23 cellular contexts compared by ENCODE assay signal in genomic region chr5:159345861-159346260, GRCh38. TPM values are rescaled to one million over a fixed set of nuclear protein-coding genes. Genes with fewer than 3 reads are reported as not detected.
DNase-seq lines count a peak whose midpoint lies in the region; ATAC-seq and TF ChIP-seq lines count a peak whose summit lies in the region.
"Had no signal": no experiment of that assay in that cellular context is flagged by ENCODE, and none has a peak within 500 bp of the region (broad histone marks: within the 10 kb centered on the region; RNA-seq: fewer than 3 reads in every experiment).

No MANE protein-coding gene starts in this region.

- H3K27ac Mint-ChIP-seq in activated CD4-positive, alpha-beta T cell treated with anti-CD3 and anti-CD28 coated beads, Interleukin-2, amount 10 ng/mL, durations not matched to agents 24 days and 14 days = no peak overlapping the region
- H3K27ac Mint-ChIP-seq in activated CD4-positive, alpha-beta T cell treated with anti-CD3 and anti-CD28 coated beads for 36 hours = no peak overlapping the region
- no peak overlapping the region for H3K27ac Mint-ChIP-seq in glutamatergic neuron (ENCODE audit: unreplicated experiment)
- H3K27ac Mint-ChIP-seq: CD4-positive, alpha-beta T cell; HFFc6 had no signal

- intact Hi-C loops in activated CD4-positive, alpha-beta T cell treated with anti-CD3 and anti-CD28 coated beads, Interleukin-2, amount 10 ng/mL, durations not matched to agents 24 days and 14 days (cut with micrococcal nuclease) = no loop called here
- intact Hi-C loops in activated CD4-positive, alpha-beta T cell treated with anti-CD3 and anti-CD28 coated beads for 36 hours (cut with DNase I, micrococcal nuclease) = no loop called here

- peaks cover 12% of the 10 kb centered on the region for H3K36me3 Mint-ChIP-seq in activated CD4-positive, alpha-beta T cell treated with anti-CD3 and anti-CD28 coated beads, Interleukin-2, amount 10 ng/mL, durations not matched to agents 24 days and 14 days (ENCODE audit: low read depth)
- H3K36me3 Mint-ChIP-seq in activated CD4-positive, alpha-beta T cell treated with anti-CD3 and anti-CD28 coated beads for 36 hours (ENCODE audit: low read depth) = peaks cover 3% of the 10 kb centered on the region
- H3K36me3 Mint-ChIP-seq in glutamatergic neuron (ENCODE audit: unreplicated experiment) = peaks cover 5% of the 10 kb centered on the region

- no peak for TF ChIP-seq CTCF in glutamatergic neuron (IDR thresholded peaks at IDR 0.05; ENCODE audit: partially characterized antibody, unreplicated experiment)

- CTCF ChIA-PET in activated CD4-positive, alpha-beta T cell treated with anti-CD3 and anti-CD28 coated beads for 36 hours (lab: Charles Lee) = no interaction called here

- no peak overlapping the region for H3K4me3 Mint-ChIP-seq in activated CD4-positive, alpha-beta T cell treated with anti-CD3 and anti-CD28 coated beads, Interleukin-2, amount 10 ng/mL, durations not matched to agents 24 days and 14 days
- H3K4me3 Mint-ChIP-seq in activated CD4-positive, alpha-beta T cell treated with anti-CD3 and anti-CD28 coated beads for 36 hours = no peak overlapping the region
- no peak overlapping the region for H3K4me3 Mint-ChIP-seq in glutamatergic neuron (ENCODE audit: unreplicated experiment)
- H3K4me3 Mint-ChIP-seq: CD4-positive, alpha-beta T cell; HFFc6 had no signal

- POLR2A ChIA-PET in activated CD4-positive, alpha-beta T cell treated with anti-CD3 and anti-CD28 coated beads for 36 hours (lab: Charles Lee) = no interaction called here

- peaks cover 31% of the 10 kb centered on the region for H3K9me3 Mint-ChIP-seq in activated CD4-positive, alpha-beta T cell treated with anti-CD3 and anti-CD28 coated beads, Interleukin-2, amount 10 ng/mL, durations not matched to agents 24 days and 14 days
- H3K9me3 Mint-ChIP-seq in activated CD4-positive, alpha-beta T cell treated with anti-CD3 and anti-CD28 coated beads for 36 hours (ENCODE audit: low read depth) = peaks cover 2% of the 10 kb centered on the region
- peaks cover 2% of the 10 kb centered on the region for H3K9me3 Mint-ChIP-seq in glutamatergic neuron (ENCODE audit: unreplicated experiment)
- H3K9me3 Mint-ChIP-seq: CD4-positive, alpha-beta T cell; HFFc6 had no signal

- H3K27me3 Mint-ChIP-seq in activated CD4-positive, alpha-beta T cell treated with anti-CD3 and anti-CD28 coated beads, Interleukin-2, amount 10 ng/mL, durations not matched to agents 24 days and 14 days = peaks cover 28% of the 10 kb centered on the region
- no peaks in the 10 kb centered on the region for H3K27me3 Mint-ChIP-seq in activated CD4-positive, alpha-beta T cell treated with anti-CD3 and anti-CD28 coated beads for 36 hours
- peaks cover 4% of the 10 kb centered on the region for H3K27me3 Mint-ChIP-seq in glutamatergic neuron (ENCODE audit: unreplicated experiment)
- H3K27me3 Mint-ChIP-seq: CD4-positive, alpha-beta T cell had no signal

- H3K4me1 Mint-ChIP-seq in activated CD4-positive, alpha-beta T cell treated with anti-CD3 and anti-CD28 coated beads, Interleukin-2, amount 10 ng/mL, durations not matched to agents 24 days and 14 days = peaks cover 40% of the 10 kb centered on the region
- peaks cover 21% of the 10 kb centered on the region for H3K4me1 Mint-ChIP-seq in activated CD4-positive, alpha-beta T cell treated with anti-CD3 and anti-CD28 coated beads for 36 hours
- H3K4me1 Mint-ChIP-seq in glutamatergic neuron (ENCODE audit: low read depth, unreplicated experiment) = no peaks in the 10 kb centered on the region

- no peak for ATAC-seq in activated CD4-positive, alpha-beta T cell treated with anti-CD3 and anti-CD28 coated beads for 36 hours
- ATAC-seq in HG03565 (IDR thresholded peaks at IDR 0.05; ENCODE audit: unreplicated experiment) = no peak

- peak; percentile 43 for DNase-seq in activated CD4-positive, alpha-beta T cell treated with anti-CD3 and anti-CD28 coated beads, Interleukin-2, amount 10 ng/mL, durations not matched to agents 24 days and 14 days
- no peak for DNase-seq in activated CD4-positive, alpha-beta T cell treated with anti-CD3 and anti-CD28 coated beads for 36 hours
- DNase-seq in RPMI7951 (ENCODE audit: low read depth) (peak; percentile 19), foreskin melanocyte (peak; percentile 76), hepatic stellate cell (ENCODE audit: low spot score) (no peak), occipital lobe (lab: John Stamatoyannopoulos, UW) (no peak), glutamatergic neuron (no peak)
- DNase-seq: BE2C; Caco-2; CD4-positive, alpha-beta T cell; DMS153; GDM1; HFFc6; NCI-H1105; NCI-H1694 treated with DMSO at 0.1 percent for 48 hours; NCI-H2227 treated with DMSO at 0.1 percent for 48 hours; NCI-H510A treated with DMSO at 0.1 percent for 48 hours; NCI-H774; Peyer's patch; Right ventricle myocardium superior had no signal

RNA-seq across cellular contexts. Expression of gene IL12B, which starts 15.6 kb away (rescaled TPM):
- total RNA-seq in activated CD4-positive, alpha-beta T cell treated with anti-CD3 and anti-CD28 coated beads, Interleukin-2, amount 10 ng/mL, durations not matched to agents 24 days and 14 days = not detected in 2 replicates
- total RNA-seq in activated CD4-positive, alpha-beta T cell treated with anti-CD3 and anti-CD28 coated beads for 36 hours = not detected
- not detected in 2 replicates for total RNA-seq in RPMI7951 (2014; rRNA removed; shearing (Covaris generic))
- total RNA-seq in occipital lobe = not detected
- total RNA-seq in glutamatergic neuron (ENCODE audit: unreplicated experiment) = not detected
- total RNA-seq: A172; Caco-2; CD4-positive, alpha-beta T cell; HFFc6; HT-29; Peyer's patch; Right ventricle myocardium superior had no signal

Comparison
In these comparisons a context has a peak if more than half of its experiments do, and no peak if none do; other contexts are left out.
1. DNase-seq: peak in activated CD4-positive, alpha-beta T cell treated with anti-CD3 and anti-CD28 coated beads, Interleukin-2, amount 10 ng/mL, durations not matched to agents 24 days and 14 days (single experiment), RPMI7951 (single experiment) and foreskin melanocyte (single experiment); none in activated CD4-positive, alpha-beta T cell treated with anti-CD3 and anti-CD28 coated beads for 36 hours (single experiment), hepatic stellate cell (single experiment), occipital lobe (single experiment) and glutamatergic neuron (single experiment).